In the genomic region with DNA sequence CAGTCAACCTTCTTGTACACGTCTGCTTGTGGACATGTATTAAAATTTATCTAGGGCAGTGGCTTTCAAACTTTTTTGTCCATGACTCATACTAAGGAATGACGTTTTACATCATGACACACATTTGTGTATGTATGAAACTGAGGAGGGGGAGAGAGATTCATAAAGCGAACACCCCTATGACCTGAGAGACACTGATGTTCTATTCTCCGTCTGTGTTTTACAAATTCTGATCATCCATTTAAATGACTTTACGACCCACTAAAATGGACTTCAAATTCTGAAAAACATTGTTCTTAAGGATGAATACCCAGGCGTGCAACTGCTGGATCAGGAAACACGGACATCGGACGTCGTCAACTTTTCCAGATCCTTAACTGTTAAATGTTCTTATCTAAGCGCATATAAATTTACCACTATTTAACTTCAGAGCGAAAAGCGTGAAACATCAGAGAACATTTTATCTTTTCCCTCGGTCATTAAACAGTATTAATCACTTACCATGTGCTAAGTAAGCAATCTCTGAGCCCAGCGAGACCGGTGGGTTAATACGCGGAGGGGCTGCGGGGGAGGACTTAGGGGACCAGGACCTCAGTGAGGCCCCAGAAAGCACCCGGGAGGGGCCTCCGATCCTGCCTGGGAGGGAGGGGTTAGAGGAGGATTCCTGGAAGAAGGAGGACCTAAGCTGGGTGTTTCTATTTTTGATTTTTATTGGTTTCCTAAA, we compare ENCODE assay signal across 9 cellular contexts. TPM values are rescaled to one million over a fixed set of nuclear protein-coding genes. Genes with fewer than 3 reads are reported as not detected.
A peak's percentile ranks its signal among the peaks of the same experiment; 100 is the strongest.
DNase-seq lines count a peak whose midpoint lies in the region; TF ChIP-seq lines count a peak whose summit lies in the region.
"Had no signal": no experiment of that assay in that cellular context is flagged by ENCODE, and none has a peak within 500 bp of the region (broad histone marks: within the 10 kb centered on the region; RNA-seq: fewer than 3 reads in every experiment).

No MANE protein-coding gene starts in this region.

- H3K4me1 Mint-ChIP-seq in CD8-positive, alpha-beta memory T cell, result peaks cover 0 to 14% (median 8%) of the 10 kb centered on the region in 3 donors
- peaks cover 9% of the 10 kb centered on the region for H3K4me1 Mint-ChIP-seq in mesothelial cell of epicardium

- H3K27me3 Mint-ChIP-seq in CD8-positive, alpha-beta memory T cell, result peaks cover 17 to 26% of the 10 kb centered on the region in 2 donors
- no peaks in the 10 kb centered on the region for H3K27me3 Mint-ChIP-seq in mesothelial cell of epicardium (ENCODE audit: low read depth)

- intact Hi-C loops in colonic mucosa (cut with DNase I), result no loop called here
- intact Hi-C loops in vagina (cut with DNase I), result loop anchor here (10.0 kb wide), 1 partner anchor 62 kb away; no protein-coding TSS in a partner anchor

- no peak for TF ChIP-seq POLR2A in NB4 (IDR thresholded peaks at IDR 0.05; ENCODE audit: extremely low read depth, insufficient read length)
- TF ChIP-seq POLR2A in vagina (IDR thresholded peaks at IDR 0.05), result no peak

- H3K36me3 ChIP-seq in CD8-positive, alpha-beta memory T cell (ENCODE audit: insufficient read depth, low read length), result no peaks in the 10 kb centered on the region
- H3K36me3 ChIP-seq in colonic mucosa (no peaks in the 10 kb centered on the region), vagina (no peaks in the 10 kb centered on the region)
- H3K36me3 ChIP-seq: neutrophil had no signal

- no peak for DNase-seq in CD8-positive, alpha-beta memory T cell
- DNase-seq in NB4 (ENCODE audit: low read depth), result peak; percentile 24
- DNase-seq in colonic mucosa, result peak; percentile 38
- DNase-seq in mesothelial cell of epicardium (ENCODE audit: low spot score in 2 of 2, unreplicated experiment in 2 of 2), result no peak
- DNase-seq in vagina (ENCODE audit: extremely low spot score in 2 of 2), result no peak
- no peak for DNase-seq in SKM-1 (lab: John Stamatoyannopoulos, UW; ENCODE audit: unreplicated experiment)
- DNase-seq in central memory CD4-positive, alpha-beta T cell, result no peak
- DNase-seq in SIG-M5 treated with dmso at 0.1 percent for 504 hours (lab: John Stamatoyannopoulos, UW; ENCODE audit: unreplicated experiment), result no peak

- no peaks in the 10 kb centered on the region for H3K9me3 ChIP-seq in CD8-positive, alpha-beta memory T cell (ENCODE audit: low read length)
- H3K9me3 ChIP-seq in colonic mucosa, result no peaks in the 10 kb centered on the region
- no peaks in the 10 kb centered on the region for H3K9me3 ChIP-seq in vagina
- H3K9me3 ChIP-seq: neutrophil had no signal

- H3K27ac Mint-ChIP-seq in CD8-positive, alpha-beta memory T cell, result no peak overlapping the region
- peak overlapping the region; percentile 82 for H3K27ac Mint-ChIP-seq in mesothelial cell of epicardium

- POLR2A ChIA-PET in CD8-positive, alpha-beta memory T cell (lab: Charles Lee), result interaction anchor here (1.3 kb wide), 1 partner anchor 57 kb away, joined by 3 read pairs; no protein-coding TSS in a partner anchor

- CTCF ChIA-PET in CD8-positive, alpha-beta memory T cell (lab: Charles Lee), result interaction anchor here (1.9 kb wide), 1 partner anchor 431 kb away, joined by 6 read pairs; no protein-coding TSS in a partner anchor

- peaks cover 3% of the 10 kb centered on the region for H3K27me3 ChIP-seq in CD8-positive, alpha-beta memory T cell (ENCODE audit: insufficient read depth, low read length, poor library complexity, severe bottlenecking)
- H3K27me3 ChIP-seq in colonic mucosa (no peaks in the 10 kb centered on the region), vagina (no peaks in the 10 kb centered on the region)

- peaks cover 0 to under 1% (median 0%) of the 10 kb centered on the region in 3 donors for H3K36me3 Mint-ChIP-seq in CD8-positive, alpha-beta memory T cell
- peaks cover 19% of the 10 kb centered on the region for H3K36me3 Mint-ChIP-seq in mesothelial cell of epicardium

- H3K4me3 ChIP-seq in CD8-positive, alpha-beta memory T cell (ENCODE audit: low read length), result no peak overlapping the region
- H3K4me3 ChIP-seq in NB4 (ENCODE audit: low read depth, low read length) (peak overlapping the region; percentile 67), colonic mucosa (peak overlapping the region; percentile 56), vagina (peak overlapping the region; percentile 49 to 62)

- TF ChIP-seq CTCF in NB4 (IDR thresholded peaks at IDR 0.05; ENCODE audit: low read depth, low read length), result no peak
- no peak for TF ChIP-seq CTCF in colonic mucosa (IDR thresholded peaks at IDR 0.05)
- TF ChIP-seq CTCF in mesothelial cell of epicardium (IDR thresholded peaks at IDR 0.05; ENCODE audit: unreplicated experiment), result no peak
- TF ChIP-seq CTCF in vagina (IDR thresholded peaks at IDR 0.05), result no peak

- H3K9ac ChIP-seq in colonic mucosa (ENCODE audit: low read depth in 2 of 2, low read length in 2 of 2), result peak overlapping the region; percentile 43 to 72

- peak overlapping the region; percentile 36 to 69 (median 52) for H3K4me3 Mint-ChIP-seq in CD8-positive, alpha-beta memory T cell
- peak overlapping the region; percentile 81 for H3K4me3 Mint-ChIP-seq in mesothelial cell of epicardium

- peak overlapping the region; percentile 47 for H3K27ac ChIP-seq in CD8-positive, alpha-beta memory T cell (ENCODE audit: low read depth, low read length)
- peak overlapping the region; percentile 70 for H3K27ac ChIP-seq in colonic mucosa
- H3K27ac ChIP-seq in vagina, result peak overlapping the region; percentile 73
- H3K27ac ChIP-seq: neutrophil had no signal

- no peaks in the 10 kb centered on the region for H3K4me1 ChIP-seq in CD8-positive, alpha-beta memory T cell (ENCODE audit: insufficient read depth, low read length)
- no peaks in the 10 kb centered on the region for H3K4me1 ChIP-seq in colonic mucosa
- H3K4me1 ChIP-seq in vagina, result peaks cover 8% of the 10 kb centered on the region

- H3K9me3 Mint-ChIP-seq in CD8-positive, alpha-beta memory T cell, result peaks cover 0 to 4% (median 0%) of the 10 kb centered on the region in 5 donors
- peaks cover 24% of the 10 kb centered on the region for H3K9me3 Mint-ChIP-seq in mesothelial cell of epicardium

RNA-seq across cellular contexts. Expression of gene PLAGL1, which starts 1.2 kb away (rescaled TPM):
- total RNA-seq in CD8-positive, alpha-beta memory T cell, result 10 to 100 TPM; 17.8 to 18.8 TPM
- 2.3 TPM for polyA plus RNA-seq in CD8-positive, alpha-beta memory T cell
- total RNA-seq in colonic mucosa (10 to 100 TPM; 30.2 to 51.1 TPM), mesothelial cell of epicardium (158 to 164 TPM (median 161 TPM) in 3 replicates), vagina (23.1 TPM)

Comparison
In these comparisons a context has a peak if more than half of its experiments do, and no peak if none do; other contexts are left out.
1. DNase-seq: peak in NB4 (single experiment) and colonic mucosa (single experiment); none in CD8-positive, alpha-beta memory T cell (0 of 5), mesothelial cell of epicardium (0 of 2), vagina (0 of 2), SKM-1 (single experiment), central memory CD4-positive, alpha-beta T cell (single experiment) and SIG-M5 treated with dmso at 0.1 percent for 504 hours (single experiment).
2. Peak in every context shown above with its lines, with median percentiles within 50 percentile points of each other: H3K27ac ChIP-seq.